ENCODE assay signal across 22 cellular contexts in the genomic region with DNA sequence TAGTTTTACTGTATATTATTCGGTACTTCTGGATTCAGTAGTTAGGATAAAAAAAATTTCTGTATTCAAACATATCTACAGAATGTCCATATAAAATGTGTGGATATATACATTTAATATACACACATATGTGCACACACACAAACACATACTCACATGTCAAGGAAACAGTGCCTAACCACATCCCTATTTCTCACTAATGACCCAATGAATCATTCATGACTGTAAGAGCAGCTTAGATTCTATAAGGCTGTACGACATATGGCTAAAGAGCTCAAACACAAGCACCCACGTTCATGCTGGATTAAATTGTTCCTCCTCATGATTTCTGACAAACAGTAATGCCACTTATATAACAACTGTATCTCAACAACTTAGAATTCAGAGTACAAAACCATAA.
"Had no signal": no experiment of that assay in that cellular context is flagged by ENCODE, and none has a peak within 500 bp of the region (broad histone marks: within the 10 kb centered on the region; RNA-seq: fewer than 3 reads in every experiment).

No MANE protein-coding gene starts in this region.

- H3K9me3 ChIP-seq: colonic mucosa had no signal

- H3K27ac ChIP-seq: brain microvascular endothelial cell, colonic mucosa, left ventricle myocardium inferior had no signal

- DNase-seq: activated CD4-positive, alpha-beta T cell treated with anti-CD3 and anti-CD28 coated beads, Interleukin-2, amount 10 ng/mL, durations not matched to agents 24 days and 14 days; activated CD8-positive, alpha-beta T cell treated with anti-CD3 and anti-CD28 coated beads, Interleukin-2, amount 10 ng/mL, durations not matched to agents 7 days and 5 days; activated naive CD4-positive, alpha-beta T cell treated with anti-CD3 and anti-CD28 coated beads for 36 hours; activated T-cell treated with anti-CD3 and anti-CD28 coated beads, Interleukin-2, amount 50 U/mL, for 24 hours; anterior cingulate cortex; brain microvascular endothelial cell; colonic mucosa; erythroblast; head of caudate nucleus; kidney glomerular epithelial cell; left ventricle myocardium inferior; mammary epithelial cell; midbrain; stimulated activated CD4-positive, alpha-beta T cell treated with anti-CD3 and anti-CD28 coated beads, Interleukin-4, amount 100 ng/mL, for 1 hour; stimulated activated naive CD8-positive, alpha-beta T cell treated with anti-CD3 and anti-CD28 coated beads, Interleukin-15, amount 100 ng/mL, for 72 hours; T1000; trophoblast cell had no signal

- H3K27me3 ChIP-seq: brain microvascular endothelial cell, colonic mucosa had no signal

- H3K9me3 Mint-ChIP-seq: activated CD4-positive, alpha-beta T cell treated with anti-CD3 and anti-CD28 coated beads, Interleukin-2, amount 10 ng/mL, durations not matched to agents 24 days and 14 days; activated naive CD4-positive, alpha-beta T cell treated with anti-CD3 and anti-CD28 coated beads for 36 hours; nephron had no signal

- H3K36me3 ChIP-seq: brain microvascular endothelial cell, colonic mucosa, left ventricle myocardium inferior had no signal

- H3K4me1 Mint-ChIP-seq: activated CD4-positive, alpha-beta T cell treated with anti-CD3 and anti-CD28 coated beads, Interleukin-2, amount 10 ng/mL, durations not matched to agents 24 days and 14 days; central memory CD8-positive, alpha-beta T cell; nephron; stimulated activated naive CD8-positive, alpha-beta T cell treated with anti-CD3 and anti-CD28 coated beads, Interleukin-15, amount 100 ng/mL, for 72 hours had no signal

- H3K27me3 Mint-ChIP-seq: activated CD4-positive, alpha-beta T cell treated with anti-CD3 and anti-CD28 coated beads, Interleukin-2, amount 10 ng/mL, durations not matched to agents 24 days and 14 days; activated T-cell treated with anti-CD3 and anti-CD28 coated beads, Interleukin-2, amount 50 U/mL, for 24 hours; central memory CD8-positive, alpha-beta T cell; stimulated activated naive CD8-positive, alpha-beta T cell treated with anti-CD3 and anti-CD28 coated beads, Interleukin-15, amount 100 ng/mL, for 72 hours had no signal

- ATAC-seq: activated CD8-positive, alpha-beta T cell treated with anti-CD3 and anti-CD28 coated beads, Interleukin-2, amount 10 ng/mL, durations not matched to agents 7 days and 5 days; sciatic nerve; stimulated activated naive CD8-positive, alpha-beta T cell treated with anti-CD3 and anti-CD28 coated beads, Interleukin-15, amount 100 ng/mL, for 72 hours had no signal

- H3K4me3 Mint-ChIP-seq: activated CD4-positive, alpha-beta T cell treated with anti-CD3 and anti-CD28 coated beads, Interleukin-2, amount 10 ng/mL, durations not matched to agents 24 days and 14 days; activated CD8-positive, alpha-beta T cell treated with anti-CD3 and anti-CD28 coated beads, Interleukin-2, amount 10 ng/mL, durations not matched to agents 7 days and 5 days; activated naive CD4-positive, alpha-beta T cell treated with anti-CD3 and anti-CD28 coated beads for 36 hours; activated T-cell treated with anti-CD3 and anti-CD28 coated beads, Interleukin-2, amount 50 U/mL, for 24 hours; central memory CD8-positive, alpha-beta T cell; nephron; stimulated activated naive CD8-positive, alpha-beta T cell treated with anti-CD3 and anti-CD28 coated beads, Interleukin-15, amount 100 ng/mL, for 72 hours had no signal

- H3K4me3 ChIP-seq: colonic mucosa, left ventricle myocardium inferior, smooth muscle cell had no signal

- H3K27ac Mint-ChIP-seq: activated CD4-positive, alpha-beta T cell treated with anti-CD3 and anti-CD28 coated beads, Interleukin-2, amount 10 ng/mL, durations not matched to agents 24 days and 14 days; activated CD8-positive, alpha-beta T cell treated with anti-CD3 and anti-CD28 coated beads, Interleukin-2, amount 10 ng/mL, durations not matched to agents 7 days and 5 days; activated naive CD4-positive, alpha-beta T cell treated with anti-CD3 and anti-CD28 coated beads for 36 hours; activated T-cell treated with anti-CD3 and anti-CD28 coated beads, Interleukin-2, amount 50 U/mL, for 24 hours; activated T-helper 2 cell treated with anti-CD3 and anti-CD28 coated beads, Interferon-gamma antibody, Interleukin-2, Interleukin-4, amounts not matched to agents 10 μg/mL and 5 μg/mL and 100 μg/mL, durations not matched to agents 14 hours and 24 hours and 36 hours; nephron; stimulated activated naive CD8-positive, alpha-beta T cell treated with anti-CD3 and anti-CD28 coated beads, Interleukin-15, amount 100 ng/mL, for 72 hours had no signal
